ENCODE assay signal across 1 cellular context in genomic region chr22:19176175-19176630, GRCh38.
TF ChIP-seq lines count a peak whose summit lies in the region.

No MANE protein-coding gene starts in this region.

TF ChIP-seq in K562, 482 proteins besides CTCF, POLR2A, EP300 and RAD21 (continues in another document):
- TF ChIP-seq RBBP5 (IDR thresholded peaks at IDR 0.05; ENCODE audit: borderline replicate concordance, insufficient read depth, low read length, poor library complexity, severe bottlenecking) (peak; percentile 48), ZNF778 (CRISPR knock-in tag; IDR thresholded peaks at IDR 0.05) (no peak), RUNX1 (IDR thresholded peaks at IDR 0.05; ENCODE audit: low read depth) (no peak), ZBTB43 (CRISPR knock-in tag; IDR thresholded peaks at IDR 0.05) (no peak), CUX1 (CRISPR knock-in tag; IDR thresholded peaks at IDR 0.05) (no peak), FOXA1 (IDR thresholded peaks at IDR 0.05; ENCODE audit: borderline replicate concordance) (no peak), NONO (IDR thresholded peaks at IDR 0.05; ENCODE audit: low read depth in 2 of 2, low read length in 1 of 2) (no peak), ETV6 (IDR thresholded peaks at IDR 0.05; ENCODE audit: borderline replicate concordance in 1 of 2, low read depth in 2 of 2, low read length in 1 of 2) (no peak), ETV6 (CRISPR knock-in tag; IDR thresholded peaks at IDR 0.05; ENCODE audit: borderline replicate concordance) (no peak), ZBTB17 (CRISPR knock-in tag; IDR thresholded peaks at IDR 0.05) (no peak), GTF2F1 (IDR thresholded peaks at IDR 0.05; ENCODE audit: low read depth, low read length) (0 out of 2 replicates have a peak, but pooled peaks have one; percentile 38), ATF1 (CRISPR knock-in tag; IDR thresholded peaks at IDR 0.05) (no peak), ATF1 (tag; IDR thresholded peaks at IDR 0.05) (0 out of 2 replicates have a peak, but pooled peaks have one; percentile 7), CHD2 (IDR thresholded peaks at IDR 0.05; ENCODE audit: low read depth, low read length) (peak; percentile 62), ZNF41 (CRISPR knock-in tag; conservative IDR thresholded peaks at IDR 0.05) (no peak), ZNF311 (CRISPR knock-in tag; IDR thresholded peaks at IDR 0.05) (no peak), BRD4 (IDR thresholded peaks at IDR 0.05) (peak; percentile 39; the same call in 1 of the 2 replicates), HNRNPLL (IDR thresholded peaks at IDR 0.05; ENCODE audit: low read depth, low read length, poor library complexity, severe bottlenecking) (no peak), ZNF395 (CRISPR knock-in tag; IDR thresholded peaks at IDR 0.05) (no peak), E2F5 (CRISPR knock-in tag; IDR thresholded peaks at IDR 0.05) (no peak), E2F3 (CRISPR knock-in tag; IDR thresholded peaks at IDR 0.05) (0 out of 2 replicates have a peak, but pooled peaks have one; percentile 3), SNAPC5 (CRISPR knock-in tag; IDR thresholded peaks at IDR 0.05) (no peak), ELF4 (CRISPR knock-in tag; IDR thresholded peaks at IDR 0.05) (peak; percentile 73; the same call in 1 of the 2 replicates), POLR2AphosphoS2 (IDR thresholded peaks at IDR 0.05; ENCODE audit: low read length) (peak; percentile 18), KHSRP (IDR thresholded peaks at IDR 0.05) (no peak), ATF4 (CRISPR knock-in tag; IDR thresholded peaks at IDR 0.05) (no peak), SREBF2 (CRISPR knock-in tag; IDR thresholded peaks at IDR 0.05) (no peak), CBFA2T3 (IDR thresholded peaks at IDR 0.05) (no peak), ZNF76 (CRISPR knock-in tag; IDR thresholded peaks at IDR 0.05; ENCODE audit: borderline replicate concordance) (peak; percentile 76; the same call in 1 of the 2 replicates), ZBTB49 (CRISPR knock-in tag; IDR thresholded peaks at IDR 0.05; ENCODE audit: borderline replicate concordance) (no peak), CREM (IDR thresholded peaks at IDR 0.05; ENCODE audit: low read depth) (no peak), RBFOX2 (IDR thresholded peaks at IDR 0.05; ENCODE audit: low read depth, low read length) (no peak), HDAC6 (IDR thresholded peaks at IDR 0.05; ENCODE audit: low read depth, low read length) (peak; percentile 71; the same call in 1 of the 2 replicates), MAFF (IDR thresholded peaks at IDR 0.05; ENCODE audit: low read length) (no peak), E2F6 (IDR thresholded peaks at IDR 0.05; ENCODE audit: borderline replicate concordance in 1 of 2, extremely low read depth in 1 of 2, insufficient read depth in 1 of 2, insufficient read length in 1 of 2, low read depth in 1 of 2, low read length in 1 of 2, poor library complexity in 1 of 2, severe bottlenecking in 1 of 2) (peak in 1 of 2 experiments; percentile 54), MEIS2 (IDR thresholded peaks at IDR 0.05; ENCODE audit: partially characterized antibody) (no peak), ZNF518B (CRISPR knock-in tag; IDR thresholded peaks at IDR 0.05) (no peak), MXI1 (IDR thresholded peaks at IDR 0.05; ENCODE audit: low read depth, low read length) (peak; percentile 48; the same call in 1 of the 2 replicates)
